8 cellular contexts compared by ENCODE assay signal in genomic region chr22:46056169-46057041, GRCh38.
DNase-seq lines count a peak whose midpoint lies in the region; ATAC-seq and TF ChIP-seq lines count a peak whose summit lies in the region.

No MANE protein-coding gene starts in this region.

- POLR2A ChIA-PET in AG04449 (lab: Yijun Ruan, JAX) = interaction anchor here (1.0 to 4.3 kb wide), 2 partner anchors 14 to 17 kb away, joined by 4 to 32 read pairs; no protein-coding TSS in a partner anchor

- no peaks in the 10 kb centered on the region for H3K9me3 ChIP-seq in muscle layer of duodenum (ENCODE audit: control insufficient read depth in 1 of 2, low read length in 2 of 2)

- TF ChIP-seq CTCF in AG04449 (IDR thresholded peaks at IDR 0.05; ENCODE audit: insufficient read depth, low read length, missing control alignments) (no peak), coronary artery (IDR thresholded peaks at IDR 0.05) (no peak)

- H3K27me3 ChIP-seq in muscle layer of duodenum (ENCODE audit: low read depth, low read length) = no peaks in the 10 kb centered on the region

- ATAC-seq in HG02678 (IDR thresholded peaks at IDR 0.05; ENCODE audit: unreplicated experiment) (no peak), HG02973 (IDR thresholded peaks at IDR 0.05; ENCODE audit: unreplicated experiment) (no peak), GM19463 (IDR thresholded peaks at IDR 0.05; ENCODE audit: unreplicated experiment) (no peak), HG02588 (IDR thresholded peaks at IDR 0.05; ENCODE audit: unreplicated experiment) (no peak)

- CTCF ChIA-PET in AG04449 (lab: Yijun Ruan, JAX) = interaction anchor here (1.0 to 2.8 kb wide), 11 partner anchors 13 to 65 kb away, joined by 3 to 15 read pairs (median 4); no protein-coding TSS in a partner anchor

- peaks cover 28 to 61% of the 10 kb centered on the region in 2 donors for H3K4me1 ChIP-seq in muscle layer of duodenum (ENCODE audit: control insufficient read depth in 1 of 2, insufficient read depth in 2 of 2, low read length in 2 of 2)

- DNase-seq in AG04449 (ENCODE audit: low read depth, low spot score) (no peak), KG1 (lab: John Stamatoyannopoulos, UW) (peak; percentile 60), coronary artery (ENCODE audit: low spot score) (peak; percentile 77)

- H3K27ac ChIP-seq in coronary artery (peak overlapping the region; percentile 98 to 100), muscle layer of duodenum (ENCODE audit: low read length) (peak overlapping the region; percentile 90)

- H3K4me3 ChIP-seq in AG04449 (ENCODE audit: low read depth, low read length) (peak overlapping the region; percentile 35), coronary artery (peak overlapping the region; percentile 95), muscle layer of duodenum (ENCODE audit: low read depth in 1 of 2, low read length in 2 of 2) (peak overlapping the region; percentile 44 to 52)

- H3K36me3 ChIP-seq in muscle layer of duodenum (ENCODE audit: control insufficient read depth in 1 of 2, insufficient read depth in 2 of 2, low read length in 2 of 2) = peaks cover 0 to 16% of the 10 kb centered on the region in 2 donors

Comparison
In these comparisons a context has a peak if more than half of its experiments do, and no peak if none do; other contexts are left out.
1. H3K4me3 ChIP-seq: peak in every context shown above with its lines; median percentile 95 in coronary artery; 48 in muscle layer of duodenum; 35 in AG04449.